In genomic region chr7:20104696-20105095, GRCh38 we compare ENCODE assay signal across 35 cellular contexts.
"Had no signal": no experiment of that assay in that cellular context is flagged by ENCODE, and none has a peak within 500 bp of the region (broad histone marks: within the 10 kb centered on the region; RNA-seq: fewer than 3 reads in every experiment).

No MANE protein-coding gene starts in this region.

- H3K4me1 Mint-ChIP-seq: activated CD4-positive, alpha-beta memory T cell treated with anti-CD3 and anti-CD28 coated beads, Interleukin-2, amount 10 ng/mL, durations not matched to agents 7 days and 5 days; activated CD4-positive, alpha-beta T cell treated with anti-CD3 and anti-CD28 coated beads, Interleukin-2, amount 10 ng/mL, durations not matched to agents 7 days and 5 days; activated T-helper 17 cell treated with anti-CD3 and anti-CD28 coated beads, Interleukin-2, amount 50 U/mL, for 72 hours; central memory CD8-positive, alpha-beta T cell; T-helper 17 cell had no signal

- H3K36me3 Mint-ChIP-seq: activated naive CD8-positive, alpha-beta T cell had no signal

- FAIRE-seq: astrocyte, bronchial epithelial cell, colon, endothelial cell of umbilical vein, frontal cortex had no signal

- DNase-seq: activated CD4-positive, alpha-beta memory T cell treated with anti-CD3 and anti-CD28 coated beads, Interleukin-2, amount 10 ng/mL, durations not matched to agents 7 days and 5 days; activated CD4-positive, alpha-beta T cell treated with anti-CD3 and anti-CD28 coated beads for 1 hour; activated CD4-positive, alpha-beta T cell treated with anti-CD3 and anti-CD28 coated beads for 4 hours; activated CD4-positive, alpha-beta T cell treated with anti-CD3 and anti-CD28 coated beads, Interleukin-2, amount 10 ng/mL, durations not matched to agents 7 days and 5 days; activated CD4-positive, alpha-beta T cell treated with anti-CD3 and anti-CD28 coated beads, Interleukin-2, amount 50 U/mL, for 4 hours; activated CD8-positive, alpha-beta memory T cell treated with anti-CD3 and anti-CD28 coated beads for 24 hours; activated effector memory CD4-positive, alpha-beta T cell treated with Interleukin-2 at 50 U/mL for 16 hours; activated gamma-delta T cell treated with Interleukin-2 at 50 U/mL for 16 hours; activated naive CD4-positive, alpha-beta T cell treated with anti-CD3 and anti-CD28 coated beads, Interleukin-2, amount 50 U/mL, for 16 hours; activated naive CD4-positive, alpha-beta T cell treated with Interleukin-2 at 50 U/mL for 16 hours; activated T-cell treated with anti-CD3 and anti-CD28 coated beads, Interleukin-2, amount 50 U/mL, for 4 hours; amniotic stem cell; anterior cingulate cortex; brain microvascular endothelial cell; cortex of kidney; dermis blood vessel endothelial cell; effector CD4-positive, alpha-beta T cell; effector memory CD8-positive, alpha-beta T cell; esophagus squamous epithelium; foreskin fibroblast; glutamatergic neuron; heart left ventricle; T-helper 1 cell; T-helper 17 cell; T1000 had no signal

- H3K9me3 Mint-ChIP-seq: activated CD4-positive, alpha-beta memory T cell treated with anti-CD3 and anti-CD28 coated beads, Interleukin-2, amount 10 ng/mL, durations not matched to agents 7 days and 5 days; activated CD4-positive, alpha-beta T cell treated with anti-CD3 and anti-CD28 coated beads, Interleukin-2, amount 10 ng/mL, durations not matched to agents 7 days and 5 days; activated T-helper 17 cell treated with anti-CD3 and anti-CD28 coated beads, Interleukin-2, amount 50 U/mL, for 72 hours; T-helper 2 cell treated with Interferon-gamma antibody and Interleukin-4, amounts not matched to agents 5 μg/mL and 100 μg/mL, for 36 hours had no signal

- H3K27me3 Mint-ChIP-seq: activated CD4-positive, alpha-beta memory T cell treated with anti-CD3 and anti-CD28 coated beads, Interleukin-2, amount 10 ng/mL, durations not matched to agents 7 days and 5 days; activated naive CD8-positive, alpha-beta T cell; activated T-helper 17 cell treated with anti-CD3 and anti-CD28 coated beads, Interleukin-2, amount 50 U/mL, for 72 hours; central memory CD8-positive, alpha-beta T cell; effector memory CD8-positive, alpha-beta T cell; T-helper 17 cell had no signal

- ATAC-seq: activated T-cell treated with anti-CD3 and anti-CD28 coated beads, Interleukin-2, amount 50 U/mL, for 4 hours; activated T-helper 17 cell treated with anti-CD3 and anti-CD28 coated beads, Interleukin-2, amount 50 U/mL, for 72 hours; effector memory CD8-positive, alpha-beta T cell; heart left ventricle; T-helper 17 cell had no signal

- H3K27ac Mint-ChIP-seq: activated CD4-positive, alpha-beta memory T cell treated with anti-CD3 and anti-CD28 coated beads, Interleukin-2, amount 10 ng/mL, durations not matched to agents 7 days and 5 days; activated CD4-positive, alpha-beta T cell treated with anti-CD3 and anti-CD28 coated beads, Interleukin-2, amount 10 ng/mL, durations not matched to agents 7 days and 5 days; activated naive CD8-positive, alpha-beta T cell; activated T-helper 17 cell treated with anti-CD3 and anti-CD28 coated beads, Interleukin-2, amount 50 U/mL, for 72 hours; effector memory CD8-positive, alpha-beta T cell; T-helper 17 cell; T-helper 2 cell treated with Interferon-gamma antibody and Interleukin-4, amounts not matched to agents 5 μg/mL and 100 μg/mL, for 36 hours had no signal

- H3K4me3 Mint-ChIP-seq: activated CD4-positive, alpha-beta memory T cell treated with anti-CD3 and anti-CD28 coated beads, Interleukin-2, amount 10 ng/mL, durations not matched to agents 7 days and 5 days; activated CD4-positive, alpha-beta T cell treated with anti-CD3 and anti-CD28 coated beads, Interleukin-2, amount 10 ng/mL, durations not matched to agents 7 days and 5 days; activated naive CD8-positive, alpha-beta T cell; activated T-cell treated with anti-CD3 and anti-CD28 coated beads, Interleukin-2, amount 50 U/mL, for 4 hours; activated T-helper 17 cell treated with anti-CD3 and anti-CD28 coated beads, Interleukin-2, amount 50 U/mL, for 72 hours; central memory CD8-positive, alpha-beta T cell; effector memory CD8-positive, alpha-beta T cell; T-helper 17 cell; T-helper 2 cell treated with Interferon-gamma antibody and Interleukin-4, amounts not matched to agents 5 μg/mL and 100 μg/mL, for 36 hours had no signal

- H3K27ac ChIP-seq: brain microvascular endothelial cell, epithelial cell of prostate, esophagus squamous epithelium, heart left ventricle had no signal
